ENCODE assay signal across 9 cellular contexts in genomic region chr11:36456136-36456535, GRCh38. TPM values are rescaled to one million over a fixed set of nuclear protein-coding genes. Genes with fewer than 3 reads are reported as not detected.
A peak's percentile ranks its signal among the peaks of the same experiment; 100 is the strongest.
DNase-seq lines count a peak whose midpoint lies in the region; ATAC-seq and TF ChIP-seq lines count a peak whose summit lies in the region.
"Had no signal": no experiment of that assay in that cellular context is flagged by ENCODE, and none has a peak within 500 bp of the region (broad histone marks: within the 10 kb centered on the region; RNA-seq: fewer than 3 reads in every experiment).

No MANE protein-coding gene starts in this region.

- in situ Hi-C loops in GM13977 (cut with MboI; ENCODE audit: low pct_unique_long_range_greater_than_20kb, low sequenced_read_pairs, unreplicated experiment) = no loop called here

- no peak overlapping the region for H3K4me3 ChIP-seq in SJSA1
- no peak overlapping the region for H3K4me3 ChIP-seq in esophagus squamous epithelium
- H3K4me3 ChIP-seq in neuronal stem cell (ENCODE audit: low read length in 2 of 2) = no peak overlapping the region
- no peak overlapping the region for H3K4me3 ChIP-seq in uterus

- no peaks in the 10 kb centered on the region for H3K79me1 ChIP-seq in neuronal stem cell (ENCODE audit: low read depth, low read length)

- no peak overlapping the region for H2AFZ ChIP-seq in neuronal stem cell (ENCODE audit: low read length)

- peaks cover 51% of the 10 kb centered on the region for H3K4me1 ChIP-seq in SJSA1 (replicated peaks)
- peaks cover 0 to 55% (median 0%) of the 10 kb centered on the region in 3 donors for H3K4me1 ChIP-seq in esophagus squamous epithelium
- peaks cover 32 to 38% of the 10 kb centered on the region in 2 donors for H3K4me1 ChIP-seq in neuronal stem cell (ENCODE audit: control insufficient read depth in 2 of 2, insufficient read depth in 1 of 2, low read depth in 1 of 2, low read length in 2 of 2)
- no peaks in the 10 kb centered on the region for H3K4me1 ChIP-seq in uterus

- H3K14ac ChIP-seq in neuronal stem cell (ENCODE audit: low read length) = no peak overlapping the region

- H3K9me3 ChIP-seq in SJSA1 (replicated peaks) (no peaks in the 10 kb centered on the region), esophagus squamous epithelium (no peaks in the 10 kb centered on the region), neuronal stem cell (replicated peaks in 1 of 2; ENCODE audit: control insufficient read depth in 2 of 2, insufficient read depth in 1 of 2, low read depth in 1 of 2, low read length in 2 of 2) (no peaks in the 10 kb centered on the region), uterus (no peaks in the 10 kb centered on the region)

- WGBS in esophagus squamous epithelium, 2 donors = 74 to 77% methylated on average over 4 to 6 of the region's 6 CpGs
- no CpG with 5 or more reads among the region's 6 CpGs for WGBS in neuronal stem cell (ENCODE audit: extremely low coverage in 2 of 2, insufficient read length in 2 of 2, insufficient replicate concordance in 1 of 2), 2 donors

- no peak for TF ChIP-seq CTCF in esophagus squamous epithelium (IDR thresholded peaks at IDR 0.05)
- TF ChIP-seq CTCF in uterus (IDR thresholded peaks at IDR 0.05) = no peak
- TF ChIP-seq CTCF in GM13977 (IDR thresholded peaks at IDR 0.05; ENCODE audit: extremely low read depth, insufficient read depth, missing control alignments) = no peak

- no peak overlapping the region for H3K23ac ChIP-seq in neuronal stem cell (ENCODE audit: low read depth, low read length, poor library complexity)

- no peak for ATAC-seq in GM21529 (IDR thresholded peaks at IDR 0.05; ENCODE audit: unreplicated experiment)
- ATAC-seq: activated T-cell treated with anti-CD3 and anti-CD28 coated beads, Interleukin-2, amount 50 U/mL, for 72 hours had no signal

- H2BK15ac ChIP-seq in neuronal stem cell (ENCODE audit: low read length) = peak overlapping the region; percentile 8

- H3K27ac ChIP-seq in SJSA1 (peak overlapping the region; percentile 79), esophagus squamous epithelium (peak overlapping the region; percentile 41 to 86 (median 64)), neuronal stem cell (replicated peaks; ENCODE audit: low read length) (peak overlapping the region; percentile 94), uterus (peak overlapping the region; percentile 74 to 75)

- intact Hi-C loops in esophagus squamous epithelium (cut with DNase I) (no loop called here), uterus (cut with DNase I; ENCODE audit: low total_unique reads) (no loop called here)

- no peak overlapping the region for H3K4ac ChIP-seq in neuronal stem cell (ENCODE audit: low read length)

- peak overlapping the region; percentile 92 for H4K91ac ChIP-seq in neuronal stem cell (ENCODE audit: low read depth, low read length, poor library complexity)

- H3K4me2 ChIP-seq in neuronal stem cell (ENCODE audit: insufficient read depth, low read length, poor library complexity, severe bottlenecking) = no peak overlapping the region

- H4K8ac ChIP-seq in neuronal stem cell (ENCODE audit: low read depth, low read length) = no peak overlapping the region

- TF ChIP-seq POLR2A in esophagus squamous epithelium (IDR thresholded peaks at IDR 0.05) = no peak
- TF ChIP-seq POLR2A in uterus (IDR thresholded peaks at IDR 0.05) = no peak

- peak overlapping the region; percentile 95 for H3K18ac ChIP-seq in neuronal stem cell (ENCODE audit: low read length)

- H2BK5ac ChIP-seq in neuronal stem cell (ENCODE audit: low read length) = peak overlapping the region; percentile 56

- peaks cover 70% of the 10 kb centered on the region for H3K36me3 ChIP-seq in SJSA1
- H3K36me3 ChIP-seq in esophagus squamous epithelium = no peaks in the 10 kb centered on the region
- peaks cover 6 to 77% of the 10 kb centered on the region in 2 donors for H3K36me3 ChIP-seq in neuronal stem cell (replicated peaks in 1 of 2; ENCODE audit: control insufficient read depth in 2 of 2, insufficient read depth in 2 of 2, low read length in 2 of 2)
- no peaks in the 10 kb centered on the region for H3K36me3 ChIP-seq in uterus

- peak overlapping the region; percentile 19 for H2BK120ac ChIP-seq in neuronal stem cell (ENCODE audit: low read depth, low read length)

- H2AK5ac ChIP-seq in neuronal stem cell (ENCODE audit: low read depth, low read length) = peak overlapping the region; percentile 73

- H3K27me3 ChIP-seq in SJSA1 (replicated peaks) (no peaks in the 10 kb centered on the region), esophagus squamous epithelium (no peaks in the 10 kb centered on the region), neuronal stem cell (ENCODE audit: control insufficient read depth in 3 of 3, insufficient read depth in 3 of 3, low read depth in 1 of 3, low read length in 3 of 3) (no peaks in the 10 kb centered on the region), uterus (no peaks in the 10 kb centered on the region)

- H2BK12ac ChIP-seq in neuronal stem cell (ENCODE audit: low read length) = peak overlapping the region; percentile 96

- DNase-seq in SJSA1 (ENCODE audit: low read depth in 1 of 2, low spot score in 2 of 2) = no peak
- DNase-seq in esophagus squamous epithelium (lab: John Stamatoyannopoulos, UW) = no peak
- DNase-seq in neuronal stem cell (ENCODE audit: low spot score) = no peak
- DNase-seq in uterus = no peak
- DNase-seq in GM13977 (ENCODE audit: low spot score) = no peak
- no peak for DNase-seq in NCI-H748 treated with DMSO at 0.1 percent for 48 hours (lab: John Stamatoyannopoulos, UW)
- DNase-seq: activated T-cell treated with anti-CD3 and anti-CD28 coated beads, Interleukin-2, amount 50 U/mL, for 72 hours; stimulated activated CD4-positive, alpha-beta T cell treated with anti-CD3 and anti-CD28 coated beads, Interleukin-4, amount 100 ng/mL, for 24 hours had no signal

- H3K9ac ChIP-seq in neuronal stem cell (ENCODE audit: low read depth, low read length, poor library complexity) = no peak overlapping the region

RNA-seq across cellular contexts. Expression of gene TRAF6, which starts 53.9 kb away (rescaled TPM):
- 7.7 and 9.2 TPM in 2 replicates for total RNA-seq in SJSA1 (2014; rRNA removed; shearing (Covaris generic))
- total RNA-seq in esophagus squamous epithelium = 10 to 100 TPM in 1 of 4 donors, 1 to 10 TPM in 3; 7.8 to 12.2 (median 7.9) TPM
- polyA plus RNA-seq in neuronal stem cell (2013, experiment 1 of 2) = 9.6 TPM
- 10.0 TPM for polyA plus RNA-seq in neuronal stem cell (2013, experiment 2 of 2)
- 10 to 100 TPM in 3 of 4 donors, 1 to 10 TPM in 1; 5.1 to 22.6 (median 16.2) TPM for total RNA-seq in uterus
